ENCODE assay signal across 22 cellular contexts in the genomic region with DNA sequence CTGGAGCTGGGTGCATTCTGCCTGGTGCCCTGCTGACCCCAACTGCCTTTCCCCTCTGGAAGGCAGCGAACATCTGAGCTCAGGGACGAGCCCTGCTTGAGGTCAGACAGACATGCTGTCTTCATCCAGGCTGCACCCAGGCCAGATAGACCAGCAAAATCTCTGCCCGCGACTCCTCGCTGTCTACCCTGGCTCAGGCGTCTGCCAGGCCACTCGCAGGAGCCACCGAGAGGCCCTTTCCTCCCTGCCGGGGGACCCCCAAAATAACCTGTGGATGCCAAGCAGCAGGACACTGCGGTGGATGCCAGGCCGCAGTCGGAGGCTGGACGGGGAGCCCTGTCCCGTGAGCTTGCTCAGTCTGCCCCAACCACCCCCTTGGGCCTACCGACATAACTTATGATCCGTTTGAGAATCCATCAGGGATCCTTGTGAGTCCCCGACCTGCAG. TPM values are rescaled to one million over a fixed set of nuclear protein-coding genes. Genes with fewer than 3 reads are reported as not detected.
A peak's percentile ranks its signal among the peaks of the same experiment; 100 is the strongest.
DNase-seq lines count a peak whose midpoint lies in the region; FAIRE-seq and TF ChIP-seq lines count a peak whose summit lies in the region.
"Had no signal": no experiment of that assay in that cellular context is flagged by ENCODE, and none has a peak within 500 bp of the region (broad histone marks: within the 10 kb centered on the region; RNA-seq: fewer than 3 reads in every experiment).

No MANE protein-coding gene starts in this region.

- POLR2A ChIA-PET in HEK293T (lab: Yijun Ruan, JAX) = interaction anchor here (0.6 to 1.9 kb wide), 5 partner anchors 13 to 124 kb away, joined by 3 to 9 read pairs (median 3); partner anchors contain the start of genes ARL16, HGS and MCRIP1

- no peak overlapping the region for H3K9ac ChIP-seq in kidney (ENCODE audit: low read length in 2 of 2)

- no peak overlapping the region for H3K4me3 Mint-ChIP-seq in activated CD4-positive, alpha-beta T cell treated with anti-CD3 and anti-CD28 coated beads, Interleukin-2, amount 10 ng/mL, durations not matched to agents 24 days and 14 days
- H3K4me3 Mint-ChIP-seq: central memory CD8-positive, alpha-beta T cell; natural killer cell treated with Interleukin-12 subunit alpha and Interleukin-12 subunit beta and Interleukin-15 and Interleukin-18, amount 100 ng/mL, for 72 hours had no signal

- peaks cover 20% of the 10 kb centered on the region for H3K4me1 Mint-ChIP-seq in activated CD4-positive, alpha-beta T cell treated with anti-CD3 and anti-CD28 coated beads, Interleukin-2, amount 10 ng/mL, durations not matched to agents 24 days and 14 days

- no peaks in the 10 kb centered on the region for H3K9me3 ChIP-seq in kidney (ENCODE audit: control insufficient read depth in 1 of 2, low read length in 2 of 2)
- H3K9me3 ChIP-seq: BLaER1 treated with 17β-estradiol and CSF1 and Interleukin-3, amounts not matched to agents 10 nM and 100 nM; esophagus squamous epithelium; psoas muscle had no signal

- peak; percentile 56 for DNase-seq in activated CD4-positive, alpha-beta T cell treated with anti-CD3 and anti-CD28 coated beads, Interleukin-2, amount 10 ng/mL, durations not matched to agents 24 days and 14 days
- DNase-seq in activated CD4-positive, alpha-beta T cell treated with anti-CD3 and anti-CD28 coated beads for 4 hours = no peak
- no peak for DNase-seq in HEK293T (ENCODE audit: extremely low spot score)
- peak; percentile 70 for DNase-seq in kidney
- no peak for DNase-seq in activated CD4-positive, CD25-positive, alpha-beta regulatory T cell treated with anti-CD3 and anti-CD28 coated beads, Interleukin-2, amount 50 U/mL, for 72 hours
- no peak for DNase-seq in SIG-M5 treated with dmso at 0.1 percent for 504 hours (lab: John Stamatoyannopoulos, UW; ENCODE audit: unreplicated experiment)
- DNase-seq: activated CD4-positive, alpha-beta T cell treated with anti-CD3 and anti-CD28 coated beads, Interleukin-2, amount 50 U/mL, for 1 hour; activated CD8-positive, alpha-beta memory T cell treated with anti-CD3 and anti-CD28 coated beads, Interleukin-2, amount 50 U/mL, for 48 hours; anterior cingulate cortex; esophagus squamous epithelium; Karpas-422; left colon; NCI-H1930; NCI-H446; psoas muscle; small intestine; stimulated activated CD4-positive, alpha-beta T cell treated with anti-CD3 and anti-CD28 coated beads, Interleukin-4, amount 100 ng/mL, for 24 hours; SW 1271 had no signal

- peak overlapping the region; percentile 51 for H3K27ac Mint-ChIP-seq in activated CD4-positive, alpha-beta T cell treated with anti-CD3 and anti-CD28 coated beads, Interleukin-2, amount 10 ng/mL, durations not matched to agents 24 days and 14 days
- H3K27ac Mint-ChIP-seq: natural killer cell treated with Interleukin-12 subunit alpha and Interleukin-12 subunit beta and Interleukin-15 and Interleukin-18, amount 100 ng/mL, for 72 hours had no signal

- FAIRE-seq in kidney (lab: Jason Lieb, UNC) = no peak
- FAIRE-seq: RCC 7860, small intestine had no signal

- CTCF ChIA-PET in HEK293T (lab: Yijun Ruan, JAX) = interaction anchor here (0.8 to 1.0 kb wide), 2 partner anchors 25 to 144 kb away, joined by 3 read pairs; partner anchors contain the start of genes ARL16 and HGS

- H3K4me3 ChIP-seq in kidney (ENCODE audit: low read length in 2 of 2) = no peak overlapping the region
- H3K4me3 ChIP-seq: BLaER1 treated with 17β-estradiol and CSF1 and Interleukin-3, amounts not matched to agents 10 nM and 100 nM; esophagus squamous epithelium; psoas muscle had no signal

- no peak for TF ChIP-seq CTCF in kidney (IDR thresholded peaks at IDR 0.05; ENCODE audit: borderline replicate concordance, extremely low read depth, insufficient read depth)

- H3K9me3 Mint-ChIP-seq in activated CD4-positive, alpha-beta T cell treated with anti-CD3 and anti-CD28 coated beads, Interleukin-2, amount 10 ng/mL, durations not matched to agents 24 days and 14 days = no peaks in the 10 kb centered on the region
- H3K9me3 Mint-ChIP-seq: central memory CD8-positive, alpha-beta T cell; natural killer cell treated with Interleukin-12 subunit alpha and Interleukin-12 subunit beta and Interleukin-15 and Interleukin-18, amount 100 ng/mL, for 72 hours had no signal

- no peak overlapping the region for H3K27ac ChIP-seq in kidney (ENCODE audit: low read depth in 2 of 2, low read length in 2 of 2)
- H3K27ac ChIP-seq: BLaER1 treated with 17β-estradiol and CSF1 and Interleukin-3, amounts not matched to agents 10 nM and 100 nM; esophagus squamous epithelium; psoas muscle had no signal

- H3K27me3 Mint-ChIP-seq in activated CD4-positive, alpha-beta T cell treated with anti-CD3 and anti-CD28 coated beads, Interleukin-2, amount 10 ng/mL, durations not matched to agents 24 days and 14 days = no peaks in the 10 kb centered on the region
- H3K27me3 Mint-ChIP-seq: central memory CD8-positive, alpha-beta T cell; natural killer cell treated with Interleukin-12 subunit alpha and Interleukin-12 subunit beta and Interleukin-15 and Interleukin-18, amount 100 ng/mL, for 72 hours had no signal

- H3K4me1 ChIP-seq in kidney (ENCODE audit: control insufficient read depth in 1 of 2, insufficient read depth in 1 of 2, low read depth in 1 of 2, low read length in 2 of 2) = peaks cover 7 to 34% of the 10 kb centered on the region in 2 donors

- peaks cover 0 to 5% of the 10 kb centered on the region in 2 donors for H3K36me3 ChIP-seq in kidney (ENCODE audit: control insufficient read depth in 1 of 2, insufficient read depth in 2 of 2, low read length in 2 of 2)

- H3K36me3 Mint-ChIP-seq in activated CD4-positive, alpha-beta T cell treated with anti-CD3 and anti-CD28 coated beads, Interleukin-2, amount 10 ng/mL, durations not matched to agents 24 days and 14 days (ENCODE audit: low read depth) = peaks cover 41% of the 10 kb centered on the region

- intact Hi-C loops in activated CD4-positive, alpha-beta T cell treated with anti-CD3 and anti-CD28 coated beads, Interleukin-2, amount 10 ng/mL, durations not matched to agents 24 days and 14 days (cut with micrococcal nuclease) = no loop called here
- intact Hi-C loops in kidney (cut with DNase I) = no loop called here

TF ChIP-seq in HEK293T, 16 proteins besides CTCF, POLR2A, EP300 and RAD21:
- TF ChIP-seq FOXK2 (IDR thresholded peaks at IDR 0.05) (no peak), HDGF (IDR thresholded peaks at IDR 0.05; ENCODE audit: borderline replicate concordance) (0 out of 2 replicates have a peak, but pooled peaks have one; percentile 14)

RNA-seq across cellular contexts. Expression of gene SLC25A10, which starts 3.3 kb away (rescaled TPM):
- total RNA-seq in activated CD4-positive, alpha-beta T cell treated with anti-CD3 and anti-CD28 coated beads, Interleukin-2, amount 10 ng/mL, durations not matched to agents 24 days and 14 days = 48.6 and 52.7 TPM in 2 replicates
- total RNA-seq in kidney = 19.9 TPM
- polyA plus RNA-seq in kidney (ENCODE audit: insufficient read depth, low read depth, low replicate concordance) = 94.5 TPM

RNA-seq across cellular contexts. Expression of gene MRPL12, which starts 5.6 kb away (rescaled TPM):
- 232 and 233 TPM in 2 replicates for total RNA-seq in activated CD4-positive, alpha-beta T cell treated with anti-CD3 and anti-CD28 coated beads, Interleukin-2, amount 10 ng/mL, durations not matched to agents 24 days and 14 days
- 52.4 TPM for total RNA-seq in kidney
- 251 TPM for polyA plus RNA-seq in kidney (ENCODE audit: insufficient read depth, low read depth, low replicate concordance)

RNA-seq across cellular contexts. Expression of gene HGS, which starts 25.0 kb away (rescaled TPM):
- 136 and 137 TPM in 2 replicates for total RNA-seq in activated CD4-positive, alpha-beta T cell treated with anti-CD3 and anti-CD28 coated beads, Interleukin-2, amount 10 ng/mL, durations not matched to agents 24 days and 14 days
- total RNA-seq in kidney = 95.3 TPM
- 85.5 TPM for polyA plus RNA-seq in kidney (ENCODE audit: insufficient read depth, low read depth, low replicate concordance)

RNA-seq across cellular contexts. Expression of gene ARL16, which starts 25.2 kb away (rescaled TPM):
- 34.9 and 37.6 TPM in 2 replicates for total RNA-seq in activated CD4-positive, alpha-beta T cell treated with anti-CD3 and anti-CD28 coated beads, Interleukin-2, amount 10 ng/mL, durations not matched to agents 24 days and 14 days
- total RNA-seq in kidney = 34.7 TPM
- polyA plus RNA-seq in kidney (ENCODE audit: insufficient read depth, low read depth, low replicate concordance) = 76.1 TPM

RNA-seq across cellular contexts. Expression of gene CCDC137, which starts 42.2 kb away (rescaled TPM):
- total RNA-seq in activated CD4-positive, alpha-beta T cell treated with anti-CD3 and anti-CD28 coated beads, Interleukin-2, amount 10 ng/mL, durations not matched to agents 24 days and 14 days = 54.7 and 60.2 TPM in 2 replicates
- total RNA-seq in kidney = 18.8 TPM
- polyA plus RNA-seq in kidney (ENCODE audit: insufficient read depth, low read depth, low replicate concordance) = 14.7 TPM

Comparison
In these comparisons a context has a peak if more than half of its experiments do, and no peak if none do; other contexts are left out.
1. DNase-seq: peak in activated CD4-positive, alpha-beta T cell treated with anti-CD3 and anti-CD28 coated beads, Interleukin-2, amount 10 ng/mL, durations not matched to agents 24 days and 14 days (single experiment) and kidney (single experiment); none in activated CD4-positive, alpha-beta T cell treated with anti-CD3 and anti-CD28 coated beads for 4 hours (0 of 2), HEK293T (single experiment), activated CD4-positive, CD25-positive, alpha-beta regulatory T cell treated with anti-CD3 and anti-CD28 coated beads, Interleukin-2, amount 50 U/mL, for 72 hours (single experiment) and SIG-M5 treated with dmso at 0.1 percent for 504 hours (single experiment).